In the genomic region with DNA sequence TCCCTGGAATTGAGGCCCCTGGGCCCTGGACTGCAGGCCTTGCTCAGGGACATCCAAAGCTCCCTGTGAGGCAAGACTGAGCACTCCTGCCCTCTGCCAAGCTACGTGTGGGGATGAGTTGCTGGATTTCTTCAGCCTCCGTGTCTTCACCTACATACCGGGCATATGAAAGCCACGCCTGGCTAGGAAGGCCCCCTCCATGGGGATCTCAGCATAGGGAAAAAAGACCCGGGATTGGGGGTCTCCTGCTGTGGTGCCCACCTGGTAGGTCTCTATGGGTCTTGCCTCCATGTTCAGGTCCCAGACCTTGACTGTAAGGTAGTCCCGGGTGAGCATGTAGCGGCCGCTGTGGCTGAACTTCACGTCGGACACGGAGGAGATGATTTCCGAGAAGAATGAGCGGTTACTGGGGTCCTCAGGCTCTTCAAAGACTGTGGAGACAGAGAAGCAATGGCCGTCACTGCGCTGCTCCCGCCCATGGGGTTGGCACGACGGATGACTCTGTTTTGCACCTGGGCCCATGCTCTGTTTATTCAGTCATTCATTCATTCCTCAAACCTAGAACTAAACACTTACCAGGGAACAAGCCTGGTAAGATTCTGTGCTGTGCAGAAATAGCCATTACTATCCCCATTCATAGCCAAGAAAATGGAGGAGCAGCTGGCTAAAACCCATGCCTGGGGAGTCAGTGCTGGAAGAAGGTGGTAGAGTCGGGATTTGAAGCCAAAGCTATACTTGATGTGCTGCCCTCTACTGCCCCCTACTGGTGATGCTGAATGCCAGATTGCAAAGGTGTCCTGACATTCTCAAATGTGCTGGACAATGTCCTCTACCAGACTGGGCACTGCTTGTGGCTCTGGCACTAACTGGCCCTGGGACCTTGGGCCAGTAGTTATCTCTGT, we compare ENCODE assay signal across 9 cellular contexts.
A peak's percentile ranks its signal among the peaks of the same experiment; 100 is the strongest.
DNase-seq lines count a peak whose midpoint lies in the region; ATAC-seq and TF ChIP-seq lines count a peak whose summit lies in the region.
"Had no signal": no experiment of that assay in that cellular context is flagged by ENCODE, and none has a peak within 500 bp of the region (broad histone marks: within the 10 kb centered on the region; RNA-seq: fewer than 3 reads in every experiment).

No MANE protein-coding gene starts in this region.

- peak; percentile 35 for DNase-seq in COLO668 (lab: John Stamatoyannopoulos, UW; ENCODE audit: unreplicated experiment)
- peak; percentile 10 for DNase-seq in NCI-H69 (lab: John Stamatoyannopoulos, UW)
- DNase-seq in fibroblast of lung (ENCODE audit: low read depth in 2 of 2) = peak in 1 of 2 donors; percentile 9
- no peak for DNase-seq in NCI-H226
- DNase-seq in NCI-H187 treated with DMSO at 0.1 percent for 48 hours (lab: John Stamatoyannopoulos, UW) = no peak
- no peak for DNase-seq in LoVo (ENCODE audit: low spot score)
- DNase-seq: immature natural killer cell had no signal

- H3K79me2 ChIP-seq in fibroblast of lung (ENCODE audit: control insufficient read depth, insufficient read depth, low read length) = no peaks in the 10 kb centered on the region

- H3K9me3 ChIP-seq in fibroblast of lung (ENCODE audit: control insufficient read depth, insufficient read depth, low read depth, low read length) = no peaks in the 10 kb centered on the region

- H3K4me3 ChIP-seq in fibroblast of lung (replicated peaks in 1 of 4; ENCODE audit: control extremely low read depth in 1 of 4, insufficient read depth in 1 of 4, low read depth in 3 of 4, low read length in 4 of 4) = no peak overlapping the region

- ATAC-seq in HG03039 (IDR thresholded peaks at IDR 0.05; ENCODE audit: unreplicated experiment) = no peak

- no peaks in the 10 kb centered on the region for H3K27me3 ChIP-seq in fibroblast of lung (ENCODE audit: control insufficient read depth, insufficient read depth, low read length)

- H2AFZ ChIP-seq in fibroblast of lung (ENCODE audit: low read length) = no peak overlapping the region

- H3K9ac ChIP-seq in fibroblast of lung (ENCODE audit: insufficient read depth, low read length) = no peak overlapping the region

- no peaks in the 10 kb centered on the region for H3K4me1 ChIP-seq in fibroblast of lung (ENCODE audit: control insufficient read depth, extremely low read depth, insufficient read depth, low read length)

- TF ChIP-seq CTCF in 22Rv1 (IDR thresholded peaks at IDR 0.05) (peak; percentile 76), fibroblast of lung (conservative IDR thresholded peaks at IDR 0.05 in 1 of 2, IDR thresholded peaks at IDR 0.05 in 1 of 2; ENCODE audit: low read depth in 1 of 2, low read length in 2 of 2) (peak; percentile 38 to 71)

- H3K4me2 ChIP-seq in fibroblast of lung (ENCODE audit: extremely low read depth, insufficient read depth, low read length) = no peak overlapping the region

- no peak overlapping the region for H3K27ac ChIP-seq in 22Rv1
- H3K27ac ChIP-seq in fibroblast of lung (ENCODE audit: insufficient read depth, low read length) = no peak overlapping the region

- no peaks in the 10 kb centered on the region for H4K20me1 ChIP-seq in fibroblast of lung (ENCODE audit: control insufficient read depth, extremely low read depth, insufficient read depth, low read length)

- no peaks in the 10 kb centered on the region for H3K36me3 ChIP-seq in fibroblast of lung (ENCODE audit: control insufficient read depth, insufficient read depth, low read length)

Comparison
In these comparisons a context has a peak if more than half of its experiments do, and no peak if none do; other contexts are left out.
1. DNase-seq: peak in COLO668 (single experiment) and NCI-H69 (single experiment); none in NCI-H226 (single experiment), NCI-H187 treated with DMSO at 0.1 percent for 48 hours (single experiment) and LoVo (single experiment).